ENCODE assay signal across 22 cellular contexts in the genomic region with DNA sequence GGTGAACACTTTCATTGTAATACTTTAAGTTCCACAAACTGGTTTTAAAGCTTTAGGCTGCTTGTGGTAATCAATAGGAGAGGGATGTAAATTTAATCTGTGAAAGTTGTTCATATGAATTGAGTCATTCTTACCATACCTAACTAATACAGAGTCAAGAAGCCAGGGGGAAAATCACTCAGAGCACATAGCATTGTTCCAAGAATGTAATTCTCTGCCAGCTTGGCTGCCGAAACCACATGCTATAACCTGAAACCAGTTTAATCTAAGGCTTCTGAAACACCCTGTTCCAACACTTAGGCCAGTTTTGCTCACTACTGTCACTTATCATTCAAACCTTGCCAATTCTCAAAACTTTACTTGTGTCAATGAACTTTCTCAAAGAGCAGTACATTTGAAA.
DNase-seq lines count a peak whose midpoint lies in the region; ATAC-seq and TF ChIP-seq lines count a peak whose summit lies in the region.
"Had no signal": no experiment of that assay in that cellular context is flagged by ENCODE, and none has a peak within 500 bp of the region (broad histone marks: within the 10 kb centered on the region; RNA-seq: fewer than 3 reads in every experiment).

No MANE protein-coding gene starts in this region.

- no peak overlapping the region for H4K91ac ChIP-seq in neuronal stem cell (ENCODE audit: low read depth, low read length, poor library complexity)

- WGBS in neuronal stem cell (ENCODE audit: extremely low coverage in 2 of 2, insufficient read length in 2 of 2, insufficient replicate concordance in 1 of 2), 2 donors: no CpG with 5 or more reads among the region's 1 CpG

- H3K4me2 ChIP-seq in fibroblast of lung (ENCODE audit: extremely low read depth, insufficient read depth, low read length) (no peak overlapping the region), neuronal stem cell (ENCODE audit: insufficient read depth, low read length, poor library complexity, severe bottlenecking) (no peak overlapping the region)

- no peaks in the 10 kb centered on the region for H3K4me1 ChIP-seq in adipocyte (ENCODE audit: control insufficient read depth, insufficient read depth, low read length)
- H3K4me1 ChIP-seq in fibroblast of lung (ENCODE audit: control insufficient read depth, extremely low read depth, insufficient read depth, low read length): no peaks in the 10 kb centered on the region
- no peaks in the 10 kb centered on the region for H3K4me1 ChIP-seq in neuronal stem cell (ENCODE audit: control insufficient read depth in 2 of 2, insufficient read depth in 1 of 2, low read depth in 1 of 2, low read length in 2 of 2)
- peaks cover 10% of the 10 kb centered on the region for H3K4me1 ChIP-seq in BE2C

- H3K27ac ChIP-seq in fibroblast of lung (ENCODE audit: insufficient read depth, low read length) (no peak overlapping the region), neuronal stem cell (replicated peaks; ENCODE audit: low read length) (no peak overlapping the region)

- no peaks in the 10 kb centered on the region for H4K20me1 ChIP-seq in fibroblast of lung (ENCODE audit: control insufficient read depth, extremely low read depth, insufficient read depth, low read length)

- no peaks in the 10 kb centered on the region for H3K79me1 ChIP-seq in neuronal stem cell (ENCODE audit: low read depth, low read length)

- no peak overlapping the region for H2BK120ac ChIP-seq in neuronal stem cell (ENCODE audit: low read depth, low read length)

- no peak for ATAC-seq in GM19328 (IDR thresholded peaks at IDR 0.05; ENCODE audit: unreplicated experiment)
- ATAC-seq: HepG2, natural killer cell had no signal

- no peak overlapping the region for H2BK12ac ChIP-seq in neuronal stem cell (ENCODE audit: low read length)

- H3K4me3 ChIP-seq in adipocyte (ENCODE audit: low read length) (no peak overlapping the region), fibroblast of lung (replicated peaks in 1 of 4; ENCODE audit: control extremely low read depth in 1 of 4, insufficient read depth in 1 of 4, low read depth in 3 of 4, low read length in 4 of 4) (no peak overlapping the region), neuronal stem cell (ENCODE audit: low read length in 2 of 2) (no peak overlapping the region), BE2C (ENCODE audit: low read depth, low read length) (no peak overlapping the region)

- TF ChIP-seq CTCF in fibroblast of lung (conservative IDR thresholded peaks at IDR 0.05 in 1 of 2, IDR thresholded peaks at IDR 0.05 in 1 of 2; ENCODE audit: low read depth in 1 of 2, low read length in 2 of 2) (no peak), BE2C (IDR thresholded peaks at IDR 0.05; ENCODE audit: low read depth, low read length) (no peak)

- H2BK5ac ChIP-seq in neuronal stem cell (ENCODE audit: low read length): no peak overlapping the region

- H2AFZ ChIP-seq in fibroblast of lung (ENCODE audit: low read length) (no peak overlapping the region), neuronal stem cell (ENCODE audit: low read length) (peak overlapping the region; percentile 39)

- no peak overlapping the region for H4K8ac ChIP-seq in neuronal stem cell (ENCODE audit: low read depth, low read length)

- no peak overlapping the region for H2AK5ac ChIP-seq in neuronal stem cell (ENCODE audit: low read depth, low read length)

- no peak overlapping the region for H3K9ac ChIP-seq in adipocyte (ENCODE audit: low read length)
- no peak overlapping the region for H3K9ac ChIP-seq in fibroblast of lung (ENCODE audit: insufficient read depth, low read length)
- no peak overlapping the region for H3K9ac ChIP-seq in neuronal stem cell (ENCODE audit: low read depth, low read length, poor library complexity)

- no peak overlapping the region for H3K14ac ChIP-seq in neuronal stem cell (ENCODE audit: low read length)

- no peak overlapping the region for H3K23ac ChIP-seq in neuronal stem cell (ENCODE audit: low read depth, low read length, poor library complexity)

- H3K9me3 ChIP-seq in adipocyte (ENCODE audit: control insufficient read depth, low read length) (peaks cover 7% of the 10 kb centered on the region), fibroblast of lung (ENCODE audit: control insufficient read depth, insufficient read depth, low read depth, low read length) (no peaks in the 10 kb centered on the region), neuronal stem cell (replicated peaks in 1 of 2; ENCODE audit: control insufficient read depth in 2 of 2, insufficient read depth in 1 of 2, low read depth in 1 of 2, low read length in 2 of 2) (peaks cover 0 to 5% of the 10 kb centered on the region in 2 donors), BE2C (no peaks in the 10 kb centered on the region; the same call in 1 of the 2 replicates)

- H3K18ac ChIP-seq in neuronal stem cell (ENCODE audit: low read length): no peak overlapping the region

- no peaks in the 10 kb centered on the region for H3K79me2 ChIP-seq in fibroblast of lung (ENCODE audit: control insufficient read depth, insufficient read depth, low read length)

- no peak overlapping the region for H2BK15ac ChIP-seq in neuronal stem cell (ENCODE audit: low read length)

- H3K27me3 ChIP-seq in adipocyte (replicated peaks; ENCODE audit: control insufficient read depth, insufficient read depth, low read length): no peaks in the 10 kb centered on the region
- H3K27me3 ChIP-seq in fibroblast of lung (ENCODE audit: control insufficient read depth, insufficient read depth, low read length): no peaks in the 10 kb centered on the region
- H3K27me3 ChIP-seq in neuronal stem cell (ENCODE audit: control insufficient read depth in 3 of 3, insufficient read depth in 3 of 3, low read depth in 1 of 3, low read length in 3 of 3): no peaks in the 10 kb centered on the region
- no peaks in the 10 kb centered on the region for H3K27me3 ChIP-seq in BE2C

- DNase-seq in HT1080 (ENCODE audit: low read depth): peak; percentile 7
- peak; percentile 72 for DNase-seq in adipocyte (ENCODE audit: low read depth)
- peak; percentile 22 to 75 for DNase-seq in fibroblast of lung (ENCODE audit: low read depth in 2 of 2)
- DNase-seq in neuronal stem cell (ENCODE audit: low spot score): no peak
- DNase-seq in NCI-H82 treated with DMSO at 0.1 percent for 48 hours (lab: John Stamatoyannopoulos, UW; ENCODE audit: unreplicated experiment): no peak
- DNase-seq in BE2C: no peak
- no peak for DNase-seq in Ammon's horn (ENCODE audit: low spot score)
- DNase-seq: activated naive CD8-positive, alpha-beta T cell treated with anti-CD3 and anti-CD28 coated beads for 36 hours; CD4-positive, CD25-positive, alpha-beta regulatory T cell; DMS 273 treated with DMSO at 0.1 percent for 48 hours; effector CD4-positive, alpha-beta T cell; GF-D8; HCEC 1CT; hypothalamus; mesendoderm; natural killer cell; NCI-H1694; NCI-H446 treated with DMSO at 0.1 percent for 48 hours; stimulated activated CD4-positive, alpha-beta T cell treated with anti-CD3 and anti-CD28 coated beads, Interleukin-12 subunit alpha, Interleukin-12 subunit beta, amount 100 ng/mL, for 4 hours; SW 1271 had no signal

- no peaks in the 10 kb centered on the region for H3K36me3 ChIP-seq in adipocyte (ENCODE audit: control insufficient read depth, insufficient read depth, low read length, severe bottlenecking)
- no peaks in the 10 kb centered on the region for H3K36me3 ChIP-seq in fibroblast of lung (ENCODE audit: control insufficient read depth, insufficient read depth, low read length)
- no peaks in the 10 kb centered on the region for H3K36me3 ChIP-seq in neuronal stem cell (replicated peaks in 1 of 2; ENCODE audit: control insufficient read depth in 2 of 2, insufficient read depth in 2 of 2, low read length in 2 of 2)
- H3K36me3 ChIP-seq in BE2C: no peaks in the 10 kb centered on the region

- H3K4ac ChIP-seq in neuronal stem cell (ENCODE audit: low read length): no peak overlapping the region

Comparison
In these comparisons a context has a peak if more than half of its experiments do, and no peak if none do; other contexts are left out.
1. DNase-seq: peak in HT1080 (single experiment), adipocyte (single experiment) and fibroblast of lung (2 of 2); none in neuronal stem cell (single experiment), NCI-H82 treated with DMSO at 0.1 percent for 48 hours (single experiment), BE2C (single experiment) and Ammon's horn (single experiment).